Comparison of ENCODE assay signal across 21 cellular contexts in the genomic region with DNA sequence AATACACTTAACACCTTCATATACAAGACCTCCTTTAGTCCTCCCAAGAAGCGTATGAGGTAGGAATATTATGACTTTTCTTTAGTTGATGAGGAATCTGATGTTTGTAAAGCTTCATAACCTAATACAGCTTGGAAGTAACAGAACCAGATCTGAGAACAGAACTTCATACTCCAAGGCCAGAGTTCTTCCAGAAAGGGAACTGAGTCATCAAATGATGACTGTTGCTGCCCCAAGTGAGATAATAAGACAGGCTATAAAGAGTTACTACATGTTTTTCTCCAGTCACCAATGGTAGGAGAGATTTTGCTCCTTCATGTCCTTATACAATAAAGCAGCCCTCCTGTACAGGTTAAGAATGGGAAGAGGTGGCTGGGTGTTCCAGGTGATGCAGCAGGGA.
DNase-seq lines count a peak whose midpoint lies in the region; ATAC-seq and TF ChIP-seq lines count a peak whose summit lies in the region.
"Had no signal": no experiment of that assay in that cellular context is flagged by ENCODE, and none has a peak within 500 bp of the region (broad histone marks: within the 10 kb centered on the region; RNA-seq: fewer than 3 reads in every experiment).

No MANE protein-coding gene starts in this region.

- no peak overlapping the region for H3K9ac ChIP-seq in fibroblast of lung (ENCODE audit: insufficient read depth, low read length)

- no peaks in the 10 kb centered on the region for H3K9me3 Mint-ChIP-seq in progenitor cell of endocrine pancreas (ENCODE audit: low read depth)
- H3K9me3 Mint-ChIP-seq: activated CD4-positive, alpha-beta T cell treated with anti-CD3 and anti-CD28 coated beads, Interleukin-2, amount 10 ng/mL, durations not matched to agents 24 days and 14 days; natural killer cell treated with Interleukin-12 subunit alpha and Interleukin-12 subunit beta and Interleukin-15 and Interleukin-18, amount 100 ng/mL, for 72 hours had no signal

- H3K27ac ChIP-seq in RWPE2 (ENCODE audit: poor library complexity, severe bottlenecking) (no peak overlapping the region), fibroblast of lung (ENCODE audit: insufficient read depth, low read length) (no peak overlapping the region)
- H3K27ac ChIP-seq: colonic mucosa, psoas muscle, spleen, testis had no signal

- H4K20me1 ChIP-seq in fibroblast of lung (ENCODE audit: control insufficient read depth, extremely low read depth, insufficient read depth, low read length), result no peaks in the 10 kb centered on the region

- H3K4me1 ChIP-seq in RWPE2 (ENCODE audit: insufficient read depth, poor library complexity, severe bottlenecking) (peaks cover 7% of the 10 kb centered on the region), fibroblast of lung (ENCODE audit: control insufficient read depth, extremely low read depth, insufficient read depth, low read length) (no peaks in the 10 kb centered on the region)
- H3K4me1 ChIP-seq: BE2C, colonic mucosa, psoas muscle, spleen, testis had no signal

- no peaks in the 10 kb centered on the region for H3K36me3 ChIP-seq in RWPE2 (ENCODE audit: low read depth)
- H3K36me3 ChIP-seq in fibroblast of lung (ENCODE audit: control insufficient read depth, insufficient read depth, low read length), result no peaks in the 10 kb centered on the region
- H3K36me3 ChIP-seq: colonic mucosa, spleen had no signal

- H3K36me3 Mint-ChIP-seq in progenitor cell of endocrine pancreas (ENCODE audit: insufficient read depth), result peaks cover 40% of the 10 kb centered on the region
- H3K36me3 Mint-ChIP-seq: natural killer cell treated with Interleukin-12 subunit alpha and Interleukin-12 subunit beta and Interleukin-15 and Interleukin-18, amount 100 ng/mL, for 72 hours had no signal

- H3K4me2 ChIP-seq in fibroblast of lung (ENCODE audit: extremely low read depth, insufficient read depth, low read length), result no peak overlapping the region

- DNase-seq in GM04504 (ENCODE audit: low read depth), result peak; percentile 29
- DNase-seq in RWPE2 (ENCODE audit: low spot score), result no peak
- peak; percentile 16 to 20 for DNase-seq in fibroblast of lung (ENCODE audit: low read depth in 2 of 2)
- no peak for DNase-seq in progenitor cell of endocrine pancreas (ENCODE audit: low spot score, unreplicated experiment)
- no peak for DNase-seq in MV-4-11 (lab: John Stamatoyannopoulos, UW)
- DNase-seq in COR-L47 (lab: John Stamatoyannopoulos, UW), result no peak
- no peak for DNase-seq in stimulated activated CD4-positive, alpha-beta T cell treated with anti-CD3 and anti-CD28 coated beads, Interleukin-4, amount 100 ng/mL, for 4 hours
- DNase-seq in NCI-H446 treated with DMSO at 0.1 percent for 48 hours (lab: John Stamatoyannopoulos, UW), result no peak
- DNase-seq: activated CD4-positive, alpha-beta T cell treated with anti-CD3 and anti-CD28 coated beads, Interleukin-2, amount 10 ng/mL, durations not matched to agents 24 days and 14 days; aorta; BE2C; colonic mucosa; kidney; NCI-H1436; NCI-H2171 treated with DMSO at 0.1 percent for 48 hours; NCI-H82; psoas muscle; spleen; SW 1271; testis had no signal

- ATAC-seq in RWPE2 (ENCODE audit: low read depth), result peak; percentile 27; the same call in 1 of the 3 replicates
- ATAC-seq: natural killer cell treated with Interleukin-12 subunit alpha and Interleukin-12 subunit beta and Interleukin-15 and Interleukin-18, amount 100 ng/mL, for 72 hours; psoas muscle had no signal

- H3K27me3 ChIP-seq in RWPE2 (ENCODE audit: insufficient read depth, poor library complexity, severe bottlenecking) (no peaks in the 10 kb centered on the region), fibroblast of lung (ENCODE audit: control insufficient read depth, insufficient read depth, low read length) (no peaks in the 10 kb centered on the region)
- H3K27me3 ChIP-seq: BE2C, colonic mucosa, spleen, testis had no signal

- H3K79me2 ChIP-seq in fibroblast of lung (ENCODE audit: control insufficient read depth, insufficient read depth, low read length), result no peaks in the 10 kb centered on the region

- no peak overlapping the region for H3K4me3 ChIP-seq in RWPE2 (ENCODE audit: severe bottlenecking)
- H3K4me3 ChIP-seq in fibroblast of lung (replicated peaks in 1 of 4; ENCODE audit: control extremely low read depth in 1 of 4, insufficient read depth in 1 of 4, low read depth in 3 of 4, low read length in 4 of 4), result no peak overlapping the region
- H3K4me3 ChIP-seq: colonic mucosa, psoas muscle, spleen, testis had no signal

- no peaks in the 10 kb centered on the region for H3K9me3 ChIP-seq in RWPE2 (ENCODE audit: severe bottlenecking)
- no peaks in the 10 kb centered on the region for H3K9me3 ChIP-seq in fibroblast of lung (ENCODE audit: control insufficient read depth, insufficient read depth, low read depth, low read length)
- H3K9me3 ChIP-seq: BE2C, colonic mucosa, psoas muscle, spleen, testis had no signal

- no peak overlapping the region for H3K4me3 Mint-ChIP-seq in progenitor cell of endocrine pancreas (ENCODE audit: low read depth)
- H3K4me3 Mint-ChIP-seq: activated CD4-positive, alpha-beta T cell treated with anti-CD3 and anti-CD28 coated beads, Interleukin-2, amount 10 ng/mL, durations not matched to agents 24 days and 14 days; natural killer cell treated with Interleukin-12 subunit alpha and Interleukin-12 subunit beta and Interleukin-15 and Interleukin-18, amount 100 ng/mL, for 72 hours had no signal

- peak overlapping the region; percentile 50 for H3K27ac Mint-ChIP-seq in progenitor cell of endocrine pancreas
- H3K27ac Mint-ChIP-seq: activated CD4-positive, alpha-beta T cell treated with anti-CD3 and anti-CD28 coated beads, Interleukin-2, amount 10 ng/mL, durations not matched to agents 24 days and 14 days; natural killer cell treated with Interleukin-12 subunit alpha and Interleukin-12 subunit beta and Interleukin-15 and Interleukin-18, amount 100 ng/mL, for 72 hours had no signal

- H2AFZ ChIP-seq in fibroblast of lung (ENCODE audit: low read length), result no peak overlapping the region

- no peaks in the 10 kb centered on the region for H3K4me1 Mint-ChIP-seq in progenitor cell of endocrine pancreas (ENCODE audit: low read depth)
- H3K4me1 Mint-ChIP-seq: activated CD4-positive, alpha-beta T cell treated with anti-CD3 and anti-CD28 coated beads, Interleukin-2, amount 10 ng/mL, durations not matched to agents 24 days and 14 days had no signal

- H3K27me3 Mint-ChIP-seq in progenitor cell of endocrine pancreas, result no peaks in the 10 kb centered on the region
- H3K27me3 Mint-ChIP-seq: activated CD4-positive, alpha-beta T cell treated with anti-CD3 and anti-CD28 coated beads, Interleukin-2, amount 10 ng/mL, durations not matched to agents 24 days and 14 days; natural killer cell treated with Interleukin-12 subunit alpha and Interleukin-12 subunit beta and Interleukin-15 and Interleukin-18, amount 100 ng/mL, for 72 hours had no signal

- TF ChIP-seq CTCF in RWPE2 (IDR thresholded peaks at IDR 0.05; ENCODE audit: poor library complexity, severe bottlenecking) (no peak), fibroblast of lung (conservative IDR thresholded peaks at IDR 0.05 in 1 of 2, IDR thresholded peaks at IDR 0.05 in 1 of 2; ENCODE audit: low read depth in 1 of 2, low read length in 2 of 2) (no peak), progenitor cell of endocrine pancreas (IDR thresholded peaks at IDR 0.05; ENCODE audit: unreplicated experiment) (no peak)

Comparison
In these comparisons a context has a peak if more than half of its experiments do, and no peak if none do; other contexts are left out.
1. DNase-seq: peak in GM04504 (single experiment) and fibroblast of lung (2 of 2); none in RWPE2 (single experiment), progenitor cell of endocrine pancreas (single experiment), MV-4-11 (single experiment), COR-L47 (single experiment), stimulated activated CD4-positive, alpha-beta T cell treated with anti-CD3 and anti-CD28 coated beads, Interleukin-4, amount 100 ng/mL, for 4 hours (0 of 2) and NCI-H446 treated with DMSO at 0.1 percent for 48 hours (single experiment).